Comparison of ENCODE assay signal across 21 cellular contexts in genomic region chr10:22338260-22338894, GRCh38. TPM values are rescaled to one million over a fixed set of nuclear protein-coding genes. Genes with fewer than 3 reads are reported as not detected.
DNase-seq lines count a peak whose midpoint lies in the region; ATAC-seq and TF ChIP-seq lines count a peak whose summit lies in the region.
"Had no signal": no experiment of that assay in that cellular context is flagged by ENCODE, and none has a peak within 500 bp of the region (broad histone marks: within the 10 kb centered on the region; RNA-seq: fewer than 3 reads in every experiment).

No MANE protein-coding gene starts in this region.

- peaks cover 3% of the 10 kb centered on the region for H3K9me3 Mint-ChIP-seq in activated CD4-positive, alpha-beta T cell treated with anti-CD3 and anti-CD28 coated beads, Interleukin-2, amount 10 ng/mL, durations not matched to agents 7 days and 5 days
- H3K9me3 Mint-ChIP-seq in activated CD4-positive, alpha-beta T cell treated with anti-CD3 and anti-CD28 coated beads for 36 hours (ENCODE audit: low read depth), result peaks cover 4% of the 10 kb centered on the region
- peaks cover 0 to 10% (median 3%) of the 10 kb centered on the region in 7 donors for H3K9me3 Mint-ChIP-seq in CD4-positive, CD25-positive, alpha-beta regulatory T cell
- H3K9me3 Mint-ChIP-seq in natural killer cell treated with Interleukin-12 subunit alpha and Interleukin-12 subunit beta and Interleukin-15 and Interleukin-18, amount 100 ng/mL, for 72 hours, result peaks cover 3% of the 10 kb centered on the region
- no peaks in the 10 kb centered on the region for H3K9me3 Mint-ChIP-seq in MCF 10A (ENCODE audit: unreplicated experiment)
- H3K9me3 Mint-ChIP-seq: memory B cell had no signal

- peak overlapping the region; percentile 13 for H3K4me3 Mint-ChIP-seq in activated CD4-positive, alpha-beta T cell treated with anti-CD3 and anti-CD28 coated beads, Interleukin-2, amount 10 ng/mL, durations not matched to agents 7 days and 5 days
- no peak overlapping the region for H3K4me3 Mint-ChIP-seq in activated CD4-positive, alpha-beta T cell treated with anti-CD3 and anti-CD28 coated beads for 36 hours
- peak overlapping the region in 2 of 4 donors; percentile 78 to 97 for H3K4me3 Mint-ChIP-seq in CD4-positive, CD25-positive, alpha-beta regulatory T cell
- peak overlapping the region; percentile 66 for H3K4me3 Mint-ChIP-seq in natural killer cell treated with Interleukin-12 subunit alpha and Interleukin-12 subunit beta and Interleukin-15 and Interleukin-18, amount 100 ng/mL, for 72 hours
- H3K4me3 Mint-ChIP-seq in MCF 10A (ENCODE audit: unreplicated experiment), result no peak overlapping the region
- H3K4me3 Mint-ChIP-seq: memory B cell had no signal

- peaks cover 10 to 12% of the 10 kb centered on the region in 2 experiments for H3K9me3 ChIP-seq in CD4-positive, CD25-positive, alpha-beta regulatory T cell (ENCODE audit: control insufficient read depth in 2 of 2, low read length in 2 of 2)
- H3K9me3 ChIP-seq: ascending aorta had no signal

- peaks cover 7% of the 10 kb centered on the region for H3K36me3 Mint-ChIP-seq in activated CD4-positive, alpha-beta T cell treated with anti-CD3 and anti-CD28 coated beads, Interleukin-2, amount 10 ng/mL, durations not matched to agents 7 days and 5 days (ENCODE audit: low read depth)
- H3K36me3 Mint-ChIP-seq in activated CD4-positive, alpha-beta T cell treated with anti-CD3 and anti-CD28 coated beads for 36 hours (ENCODE audit: low read depth), result peaks cover 7% of the 10 kb centered on the region
- H3K36me3 Mint-ChIP-seq in CD4-positive, CD25-positive, alpha-beta regulatory T cell, result no peaks in the 10 kb centered on the region
- peaks cover 5% of the 10 kb centered on the region for H3K36me3 Mint-ChIP-seq in natural killer cell treated with Interleukin-12 subunit alpha and Interleukin-12 subunit beta and Interleukin-15 and Interleukin-18, amount 100 ng/mL, for 72 hours
- H3K36me3 Mint-ChIP-seq in MCF 10A (ENCODE audit: insufficient read depth, unreplicated experiment), result peaks cover 6% of the 10 kb centered on the region
- H3K36me3 Mint-ChIP-seq: memory B cell had no signal

- peaks cover 62% of the 10 kb centered on the region for H3K4me1 ChIP-seq in CD4-positive, CD25-positive, alpha-beta regulatory T cell (ENCODE audit: control insufficient read depth, insufficient read depth, low read length, poor library complexity, severe bottlenecking)

- H3K36me3 ChIP-seq in CD4-positive, CD25-positive, alpha-beta regulatory T cell (ENCODE audit: control insufficient read depth, insufficient read depth, low read length), result no peaks in the 10 kb centered on the region
- H3K36me3 ChIP-seq: ascending aorta had no signal

- CTCF ChIA-PET in activated CD4-positive, alpha-beta T cell treated with anti-CD3 and anti-CD28 coated beads, Interleukin-2, amount 10 ng/mL, durations not matched to agents 7 days and 5 days (lab: Charles Lee), result interaction anchor here (0.8 to 1.2 kb wide), 3 partner anchors 19 to 84 kb away, joined by 3 to 4 read pairs (median 3); partner anchors contain the start of gene COMMD3
- CTCF ChIA-PET in activated CD4-positive, alpha-beta T cell treated with anti-CD3 and anti-CD28 coated beads for 36 hours (lab: Charles Lee), result interaction anchor here (0.8 to 1.1 kb wide), 4 partner anchors 19 to 652 kb away, joined by 3 to 4 read pairs (median 3); no protein-coding TSS in a partner anchor
- CTCF ChIA-PET in MCF 10A (lab: Yijun Ruan, JAX), result interaction anchor here (0.9 kb wide), 1 partner anchor 12 kb away, joined by 4 read pairs; no protein-coding TSS in a partner anchor

- ATAC-seq in activated CD4-positive, alpha-beta T cell treated with anti-CD3 and anti-CD28 coated beads for 36 hours, result no peak
- ATAC-seq in CD4-positive, CD25-positive, alpha-beta regulatory T cell (ENCODE audit: low read depth in 2 of 2), result no peak
- ATAC-seq in natural killer cell treated with Interleukin-12 subunit alpha and Interleukin-12 subunit beta and Interleukin-15 and Interleukin-18, amount 100 ng/mL, for 72 hours, result no peak
- ATAC-seq in GM21737 (IDR thresholded peaks at IDR 0.05; ENCODE audit: unreplicated experiment), result no peak

- no TSS peak for BruUV-seq in MCF 10A (replicated peaks; lab: Mats Ljungman, UMichigan)

- H3K27ac Mint-ChIP-seq in activated CD4-positive, alpha-beta T cell treated with anti-CD3 and anti-CD28 coated beads, Interleukin-2, amount 10 ng/mL, durations not matched to agents 7 days and 5 days, result no peak overlapping the region
- H3K27ac Mint-ChIP-seq in activated CD4-positive, alpha-beta T cell treated with anti-CD3 and anti-CD28 coated beads for 36 hours, result no peak overlapping the region
- no peak overlapping the region for H3K27ac Mint-ChIP-seq in CD4-positive, CD25-positive, alpha-beta regulatory T cell
- H3K27ac Mint-ChIP-seq in natural killer cell treated with Interleukin-12 subunit alpha and Interleukin-12 subunit beta and Interleukin-15 and Interleukin-18, amount 100 ng/mL, for 72 hours, result peak overlapping the region in 1 of 2 donors; percentile 86
- no peak overlapping the region for H3K27ac Mint-ChIP-seq in MCF 10A (ENCODE audit: low read depth, unreplicated experiment)
- H3K27ac Mint-ChIP-seq: memory B cell had no signal

- H3K27me3 ChIP-seq in CD4-positive, CD25-positive, alpha-beta regulatory T cell (ENCODE audit: control insufficient read depth, insufficient read depth, low read length), result peaks cover 55% of the 10 kb centered on the region

- H3K27ac ChIP-seq in CD4-positive, CD25-positive, alpha-beta regulatory T cell (ENCODE audit: insufficient read depth, low read length, poor library complexity, severe bottlenecking), result no peak overlapping the region
- H3K27ac ChIP-seq: ascending aorta, VCaP had no signal

- POLR2A ChIA-PET in activated CD4-positive, alpha-beta T cell treated with anti-CD3 and anti-CD28 coated beads, Interleukin-2, amount 10 ng/mL, durations not matched to agents 7 days and 5 days (lab: Charles Lee), result interaction anchor here (0.6 kb wide), 2 partner anchors 16 to 26 kb away, joined by 3 read pairs; no protein-coding TSS in a partner anchor
- POLR2A ChIA-PET in activated CD4-positive, alpha-beta T cell treated with anti-CD3 and anti-CD28 coated beads for 36 hours (lab: Charles Lee), result interaction anchor here (0.6 to 0.8 kb wide), 2 partner anchors 93 to 118 kb away, joined by 3 to 4 read pairs; no protein-coding TSS in a partner anchor
- POLR2A ChIA-PET in MCF 10A (lab: Yijun Ruan, JAX), result interaction anchor here (0.9 to 1.3 kb wide), 6 partner anchors 62 to 811 kb away, joined by 3 read pairs; no protein-coding TSS in a partner anchor

- peaks cover 54% of the 10 kb centered on the region for H3K4me1 Mint-ChIP-seq in activated CD4-positive, alpha-beta T cell treated with anti-CD3 and anti-CD28 coated beads, Interleukin-2, amount 10 ng/mL, durations not matched to agents 7 days and 5 days
- peaks cover 34% of the 10 kb centered on the region for H3K4me1 Mint-ChIP-seq in activated CD4-positive, alpha-beta T cell treated with anti-CD3 and anti-CD28 coated beads for 36 hours
- peaks cover 15 to 44% (median 40%) of the 10 kb centered on the region in 4 donors for H3K4me1 Mint-ChIP-seq in CD4-positive, CD25-positive, alpha-beta regulatory T cell
- H3K4me1 Mint-ChIP-seq in natural killer cell treated with Interleukin-12 subunit alpha and Interleukin-12 subunit beta and Interleukin-15 and Interleukin-18, amount 100 ng/mL, for 72 hours (ENCODE audit: low read depth in 2 of 2), result peaks cover 25 to 36% of the 10 kb centered on the region in 2 donors
- H3K4me1 Mint-ChIP-seq in MCF 10A (ENCODE audit: insufficient read depth, unreplicated experiment), result peaks cover 9% of the 10 kb centered on the region

- H3K4me3 ChIP-seq in CD4-positive, CD25-positive, alpha-beta regulatory T cell (ENCODE audit: low read depth, low read length), result peak overlapping the region; percentile 2
- H3K4me3 ChIP-seq: ascending aorta had no signal

- no peak for DNase-seq in activated CD4-positive, alpha-beta T cell treated with anti-CD3 and anti-CD28 coated beads, Interleukin-2, amount 10 ng/mL, durations not matched to agents 7 days and 5 days
- DNase-seq in activated CD4-positive, alpha-beta T cell treated with anti-CD3 and anti-CD28 coated beads for 36 hours, result no peak
- no peak for DNase-seq in CD4-positive, CD25-positive, alpha-beta regulatory T cell
- DNase-seq in NOMO-1 treated with dmso at 0.1 percent for 144 hours (lab: John Stamatoyannopoulos, UW; ENCODE audit: unreplicated experiment) (peak; percentile 40), DMS53 treated with DMSO at 0.1 percent for 48 hours (lab: John Stamatoyannopoulos, UW; ENCODE audit: unreplicated experiment) (no peak), MCF 10A (ENCODE audit: unreplicated experiment) (no peak)
- DNase-seq in natural killer cell treated with Interleukin-12 subunit alpha and Interleukin-12 subunit beta and Interleukin-15 and Interleukin-18, amount 100 ng/mL, for 72 hours (ENCODE audit: low spot score), result no peak
- DNase-seq: activated effector memory CD4-positive, alpha-beta T cell treated with anti-CD3 and anti-CD28 coated beads, Interleukin-2, amount 50 U/mL, for 16 hours; DMS79 treated with DMSO at 0.1 percent for 48 hours; kidney; NCI-H1048; NCI-H2029 treated with DMSO at 0.1 percent for 48 hours; NCI-H446 treated with DMSO at 0.1 percent for 48 hours; stimulated activated CD4-positive, alpha-beta T cell treated with anti-CD3 and anti-CD28 coated beads, Interleukin-4, amount 100 ng/mL, for 4 hours; substantia nigra had no signal

- peaks cover 72% of the 10 kb centered on the region for H3K27me3 Mint-ChIP-seq in activated CD4-positive, alpha-beta T cell treated with anti-CD3 and anti-CD28 coated beads, Interleukin-2, amount 10 ng/mL, durations not matched to agents 7 days and 5 days
- H3K27me3 Mint-ChIP-seq in activated CD4-positive, alpha-beta T cell treated with anti-CD3 and anti-CD28 coated beads for 36 hours, result peaks cover 49% of the 10 kb centered on the region
- H3K27me3 Mint-ChIP-seq in CD4-positive, CD25-positive, alpha-beta regulatory T cell, result peaks cover 64% of the 10 kb centered on the region
- peaks cover 12 to 44% of the 10 kb centered on the region in 2 donors for H3K27me3 Mint-ChIP-seq in natural killer cell treated with Interleukin-12 subunit alpha and Interleukin-12 subunit beta and Interleukin-15 and Interleukin-18, amount 100 ng/mL, for 72 hours
- H3K27me3 Mint-ChIP-seq in MCF 10A (ENCODE audit: insufficient read depth, unreplicated experiment), result peaks cover 15% of the 10 kb centered on the region

- intact Hi-C loops in activated CD4-positive, alpha-beta T cell treated with anti-CD3 and anti-CD28 coated beads for 36 hours (cut with DNase I, micrococcal nuclease), result no loop called here
- intact Hi-C loops in MCF 10A (cut with micrococcal nuclease), result no loop called here

- TF ChIP-seq CTCF in MCF 10A (IDR thresholded peaks at IDR 0.05; ENCODE audit: unreplicated experiment), result no peak

RNA-seq across cellular contexts. Expression of gene SPAG6, which starts 6.9 kb away (rescaled TPM):
- total RNA-seq in activated CD4-positive, alpha-beta T cell treated with anti-CD3 and anti-CD28 coated beads, Interleukin-2, amount 10 ng/mL, durations not matched to agents 7 days and 5 days, result under 1 TPM; 0.57 to 0.75 TPM
- total RNA-seq in activated CD4-positive, alpha-beta T cell treated with anti-CD3 and anti-CD28 coated beads for 36 hours, result under 1 TPM; 0.09 to 0.11 TPM
- not detected for total RNA-seq in CD4-positive, CD25-positive, alpha-beta regulatory T cell
- under 1 TPM in 2 of 4 donors, not detected in 2; 0.15 to 0.18 TPM for polyA plus RNA-seq in CD4-positive, CD25-positive, alpha-beta regulatory T cell
- under 1 TPM; 0.28 to 0.29 TPM for total RNA-seq in natural killer cell treated with Interleukin-12 subunit alpha and Interleukin-12 subunit beta and Interleukin-15 and Interleukin-18, amount 100 ng/mL, for 72 hours
- not detected in 2 replicates for total RNA-seq in MCF 10A (2022)
- total RNA-seq: ascending aorta, pulmonary artery endothelial cell had no signal
- polyA plus RNA-seq: esophagus had no signal

RNA-seq across cellular contexts. Expression of gene BMI1, which starts 17.5 kb away (rescaled TPM):
- total RNA-seq in activated CD4-positive, alpha-beta T cell treated with anti-CD3 and anti-CD28 coated beads, Interleukin-2, amount 10 ng/mL, durations not matched to agents 7 days and 5 days, result 10 to 100 TPM; 29.5 to 30.3 TPM
- total RNA-seq in activated CD4-positive, alpha-beta T cell treated with anti-CD3 and anti-CD28 coated beads for 36 hours, result 10 to 100 TPM; 52.9 to 55.2 TPM
- 35.3 TPM for total RNA-seq in CD4-positive, CD25-positive, alpha-beta regulatory T cell
- 10 to 100 TPM; 27.0 to 35.3 (median 31.0) TPM for polyA plus RNA-seq in CD4-positive, CD25-positive, alpha-beta regulatory T cell
- 10 to 100 TPM; 38.2 to 44.9 TPM for total RNA-seq in natural killer cell treated with Interleukin-12 subunit alpha and Interleukin-12 subunit beta and Interleukin-15 and Interleukin-18, amount 100 ng/mL, for 72 hours
- total RNA-seq in MCF 10A (2022), result 78.0 and 80.1 TPM in 2 replicates

RNA-seq across cellular contexts. Expression of gene COMMD3, which starts 22.2 kb away (rescaled TPM):
- 10 to 100 TPM; 58.9 to 68.8 TPM for total RNA-seq in activated CD4-positive, alpha-beta T cell treated with anti-CD3 and anti-CD28 coated beads, Interleukin-2, amount 10 ng/mL, durations not matched to agents 7 days and 5 days
- total RNA-seq in activated CD4-positive, alpha-beta T cell treated with anti-CD3 and anti-CD28 coated beads for 36 hours, result 10 to 100 TPM; 53.8 to 77.1 TPM
- total RNA-seq in CD4-positive, CD25-positive, alpha-beta regulatory T cell, result 30.6 TPM
- 10 to 100 TPM; 85.3 to 99.8 (median 93.6) TPM for polyA plus RNA-seq in CD4-positive, CD25-positive, alpha-beta regulatory T cell
- 10 to 100 TPM; 50.1 to 55.8 TPM for total RNA-seq in natural killer cell treated with Interleukin-12 subunit alpha and Interleukin-12 subunit beta and Interleukin-15 and Interleukin-18, amount 100 ng/mL, for 72 hours
- total RNA-seq in MCF 10A (2022), result 69.4 and 73.4 TPM in 2 replicates

Comparison
In these comparisons a context has a peak if more than half of its experiments do, and no peak if none do; other contexts are left out.
1. H3K4me3 Mint-ChIP-seq: peak in activated CD4-positive, alpha-beta T cell treated with anti-CD3 and anti-CD28 coated beads, Interleukin-2, amount 10 ng/mL, durations not matched to agents 7 days and 5 days (single experiment) and natural killer cell treated with Interleukin-12 subunit alpha and Interleukin-12 subunit beta and Interleukin-15 and Interleukin-18, amount 100 ng/mL, for 72 hours (single experiment); none in activated CD4-positive, alpha-beta T cell treated with anti-CD3 and anti-CD28 coated beads for 36 hours (single experiment) and MCF 10A (single experiment).